Comparison of ENCODE assay signal across 10 cellular contexts in the genomic region with DNA sequence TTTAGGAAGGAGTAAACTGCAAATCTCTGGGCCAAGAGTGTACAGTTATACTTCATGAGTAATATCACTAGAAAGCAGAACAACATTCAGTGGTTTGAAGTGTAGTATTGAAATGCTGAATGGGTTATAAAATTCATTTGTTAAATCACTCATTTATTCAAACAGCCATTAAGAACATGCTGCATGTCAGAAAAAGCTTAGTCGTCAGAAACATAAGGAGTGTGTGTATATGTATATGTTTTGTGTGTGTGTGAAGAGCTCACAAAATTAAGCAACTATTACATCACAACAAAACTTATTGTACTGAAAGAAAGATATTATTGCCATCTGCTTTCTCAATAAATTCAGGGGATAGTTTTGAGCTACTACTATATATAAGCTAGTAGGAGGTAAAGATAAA.
"Had no signal": no experiment of that assay in that cellular context is flagged by ENCODE, and none has a peak within 500 bp of the region (broad histone marks: within the 10 kb centered on the region; RNA-seq: fewer than 3 reads in every experiment).

No MANE protein-coding gene starts in this region.

- H3K27ac ChIP-seq: HL-60, KMS-11 had no signal

- ATAC-seq: GM23338 had no signal

- DNase-seq: H9, HCEC 1CT, KBM-7 had no signal

- H3K4me3 Mint-ChIP-seq: GM23338, H9, IgD-negative memory B cell had no signal

- H3K27ac Mint-ChIP-seq: GM23338, H9, IgD-negative memory B cell had no signal

- FAIRE-seq: H1, H54, HTR-8/SVneo had no signal

- H3K9ac ChIP-seq: KMS-11 had no signal

- H3K4me1 Mint-ChIP-seq: GM23338, H9, IgD-negative memory B cell had no signal

- H3K4me2 ChIP-seq: GM23338, KMS-11 had no signal

- H2AFZ ChIP-seq: GM23338 had no signal

- H3K4me3 ChIP-seq: GM23338 had no signal

- H3K27me3 Mint-ChIP-seq: IgD-negative memory B cell had no signal
